Comparison of ENCODE assay signal across 11 cellular contexts in genomic region chr17:14337596-14338079, GRCh38. TPM values are rescaled to one million over a fixed set of nuclear protein-coding genes. Genes with fewer than 3 reads are reported as not detected.
A peak's percentile ranks its signal among the peaks of the same experiment; 100 is the strongest.
DNase-seq lines count a peak whose midpoint lies in the region; ATAC-seq and TF ChIP-seq lines count a peak whose summit lies in the region.
"Had no signal": no experiment of that assay in that cellular context is flagged by ENCODE, and none has a peak within 500 bp of the region (broad histone marks: within the 10 kb centered on the region; RNA-seq: fewer than 3 reads in every experiment).

No MANE protein-coding gene starts in this region.

- H3K56ac ChIP-seq in mesendoderm (ENCODE audit: low read length) = no peak overlapping the region

- TF ChIP-seq CTCF in left ventricle myocardium inferior (IDR thresholded peaks at IDR 0.05; ENCODE audit: borderline replicate concordance) (no peak), suprapubic skin (IDR thresholded peaks at IDR 0.05) (no peak)

- 87% methylated on average over 3 of the region's 3 CpGs for WGBS in right cardiac atrium
- 78% methylated on average over 2 of the region's 3 CpGs for WGBS in suprapubic skin
- WGBS in mesendoderm (ENCODE audit: extremely low coverage, insufficient coverage, low lambda C conversion rate) = no CpG with 5 or more reads among the region's 3 CpGs

- no peak overlapping the region for H3K18ac ChIP-seq in mesendoderm (ENCODE audit: low read length)

- no peak overlapping the region for H3K4me2 ChIP-seq in mesendoderm (ENCODE audit: low read length)

- H3K27ac ChIP-seq in left ventricle myocardium inferior (replicated peaks) = peak overlapping the region; percentile 48
- no peak overlapping the region for H3K27ac ChIP-seq in right cardiac atrium (ENCODE audit: low read length)
- H3K27ac ChIP-seq in suprapubic skin = no peak overlapping the region
- no peak overlapping the region for H3K27ac ChIP-seq in mesendoderm (ENCODE audit: low read depth, low read length)

- H3K4ac ChIP-seq in mesendoderm (ENCODE audit: low read depth, low read length) = no peak overlapping the region

- H3K4me3 ChIP-seq in left ventricle myocardium inferior = no peak overlapping the region
- no peak overlapping the region for H3K4me3 ChIP-seq in right cardiac atrium (ENCODE audit: low read length)
- H3K4me3 ChIP-seq in suprapubic skin = no peak overlapping the region
- no peak overlapping the region for H3K4me3 ChIP-seq in mesendoderm (ENCODE audit: low read length)
- H3K4me3 ChIP-seq: heart right ventricle had no signal

- TF ChIP-seq EP300 in suprapubic skin (IDR thresholded peaks at IDR 0.05) = no peak

- ATAC-seq in right cardiac atrium = no peak
- peak; percentile 81 for ATAC-seq in HG03095 (IDR thresholded peaks at IDR 0.05; ENCODE audit: unreplicated experiment)
- peak; percentile 94 for ATAC-seq in stimulated activated naive CD8-positive, alpha-beta T cell treated with anti-CD3 and anti-CD28 coated beads, Interleukin-15, Interleukin-2, amounts not matched to agents 100 U/mL and 50 U/mL, for 24 hours
- ATAC-seq: heart right ventricle had no signal

- DNase-seq in left ventricle myocardium inferior = no peak
- DNase-seq in right cardiac atrium = no peak
- DNase-seq in activated T-helper 9 cell treated with anti-CD3 and anti-CD28 coated beads, Interleukin-2, amount 50 U/mL, for 16 hours (ENCODE audit: low read depth) = peak; percentile 11
- peak; percentile 74 for DNase-seq in stimulated activated naive CD8-positive, alpha-beta T cell treated with anti-CD3 and anti-CD28 coated beads, Interleukin-15, Interleukin-2, amounts not matched to agents 100 U/mL and 50 U/mL, for 24 hours
- DNase-seq in suprapubic skin (ENCODE audit: low spot score in 2 of 2) = no peak
- no peak for DNase-seq in mesendoderm
- DNase-seq in GF-D8 (lab: John Stamatoyannopoulos, UW) = no peak
- DNase-seq: heart right ventricle, NCI-H82, nephron progenitor cell had no signal

- H2AK5ac ChIP-seq in mesendoderm (ENCODE audit: low read length) = no peak overlapping the region

- H2BK5ac ChIP-seq in mesendoderm (ENCODE audit: low read length) = no peak overlapping the region

- H3K4me1 ChIP-seq in left ventricle myocardium inferior (peaks cover 34% of the 10 kb centered on the region), right cardiac atrium (ENCODE audit: control insufficient read depth, insufficient read depth, low read length) (no peaks in the 10 kb centered on the region), suprapubic skin (peaks cover 7% of the 10 kb centered on the region), mesendoderm (ENCODE audit: control insufficient read depth, low read depth, low read length) (peaks cover 14% of the 10 kb centered on the region)

- H3K23ac ChIP-seq in mesendoderm (ENCODE audit: low read length) = no peak overlapping the region

- TF ChIP-seq POLR2A in suprapubic skin (IDR thresholded peaks at IDR 0.05) = no peak

- no peak overlapping the region for H2BK120ac ChIP-seq in mesendoderm (ENCODE audit: low read depth, low read length)

- H4K8ac ChIP-seq in mesendoderm (ENCODE audit: low read depth, low read length) = no peak overlapping the region

- intact Hi-C loops in left ventricle myocardium inferior (cut with micrococcal nuclease) (no loop called here), right cardiac atrium (cut with DNase I) (no loop called here)

- no peaks in the 10 kb centered on the region for H3K9me3 ChIP-seq in left ventricle myocardium inferior (replicated peaks)
- no peaks in the 10 kb centered on the region for H3K9me3 ChIP-seq in right cardiac atrium (ENCODE audit: control insufficient read depth, low read length)
- no peaks in the 10 kb centered on the region for H3K9me3 ChIP-seq in suprapubic skin
- H3K9me3 ChIP-seq: heart right ventricle had no signal

- H3K9ac ChIP-seq in mesendoderm (ENCODE audit: low read length) = no peak overlapping the region

- peaks cover 4% of the 10 kb centered on the region for H3K27me3 ChIP-seq in left ventricle myocardium inferior (ENCODE audit: low read depth)
- no peaks in the 10 kb centered on the region for H3K27me3 ChIP-seq in right cardiac atrium (ENCODE audit: control insufficient read depth, insufficient read depth)
- H3K27me3 ChIP-seq in suprapubic skin = no peaks in the 10 kb centered on the region
- no peaks in the 10 kb centered on the region for H3K27me3 ChIP-seq in mesendoderm (ENCODE audit: insufficient read depth, low read length, poor library complexity)

- peaks cover 6% of the 10 kb centered on the region for H3K79me2 ChIP-seq in mesendoderm (ENCODE audit: control insufficient read depth, insufficient read depth, low read length)

- H2BK15ac ChIP-seq in mesendoderm (replicated peaks; ENCODE audit: low read depth) = no peak overlapping the region

- peaks cover 6% of the 10 kb centered on the region for H3K79me1 ChIP-seq in mesendoderm (ENCODE audit: low read length)

- H3K36me3 ChIP-seq in left ventricle myocardium inferior (no peaks in the 10 kb centered on the region), suprapubic skin (no peaks in the 10 kb centered on the region), mesendoderm (ENCODE audit: control insufficient read depth, insufficient read depth, low read length) (no peaks in the 10 kb centered on the region)
- H3K36me3 ChIP-seq: heart right ventricle had no signal

- no peak overlapping the region for H4K5ac ChIP-seq in mesendoderm (ENCODE audit: low read length)

RNA-seq across cellular contexts. Expression of gene HS3ST3B1, which starts 36.8 kb away (rescaled TPM):
- total RNA-seq in left ventricle myocardium inferior (1.2 TPM), right cardiac atrium (1 to 10 TPM; 1.1 to 2.6 (median 2.1) TPM), suprapubic skin (10 to 100 TPM in 3 of 4 donors, 1 to 10 TPM in 1; 7.3 to 21.2 (median 14.7) TPM)
- 0.93 TPM for polyA plus RNA-seq in right cardiac atrium
- polyA plus RNA-seq in mesendoderm (2013, experiment 1 of 2) = 2.8 TPM
- 2.8 TPM for polyA plus RNA-seq in mesendoderm (2013, experiment 2 of 2)

Comparison
In these comparisons a context has a peak if more than half of its experiments do, and no peak if none do; other contexts are left out.
1. DNase-seq: peak in activated T-helper 9 cell treated with anti-CD3 and anti-CD28 coated beads, Interleukin-2, amount 50 U/mL, for 16 hours (single experiment) and stimulated activated naive CD8-positive, alpha-beta T cell treated with anti-CD3 and anti-CD28 coated beads, Interleukin-15, Interleukin-2, amounts not matched to agents 100 U/mL and 50 U/mL, for 24 hours (single experiment); none in left ventricle myocardium inferior (single experiment), right cardiac atrium (0 of 3), suprapubic skin (0 of 2), mesendoderm (single experiment) and GF-D8 (single experiment).
2. ATAC-seq: peak in HG03095 (single experiment) and stimulated activated naive CD8-positive, alpha-beta T cell treated with anti-CD3 and anti-CD28 coated beads, Interleukin-15, Interleukin-2, amounts not matched to agents 100 U/mL and 50 U/mL, for 24 hours (single experiment); none in right cardiac atrium (0 of 2).